15 cellular contexts compared by ENCODE assay signal in the genomic region with DNA sequence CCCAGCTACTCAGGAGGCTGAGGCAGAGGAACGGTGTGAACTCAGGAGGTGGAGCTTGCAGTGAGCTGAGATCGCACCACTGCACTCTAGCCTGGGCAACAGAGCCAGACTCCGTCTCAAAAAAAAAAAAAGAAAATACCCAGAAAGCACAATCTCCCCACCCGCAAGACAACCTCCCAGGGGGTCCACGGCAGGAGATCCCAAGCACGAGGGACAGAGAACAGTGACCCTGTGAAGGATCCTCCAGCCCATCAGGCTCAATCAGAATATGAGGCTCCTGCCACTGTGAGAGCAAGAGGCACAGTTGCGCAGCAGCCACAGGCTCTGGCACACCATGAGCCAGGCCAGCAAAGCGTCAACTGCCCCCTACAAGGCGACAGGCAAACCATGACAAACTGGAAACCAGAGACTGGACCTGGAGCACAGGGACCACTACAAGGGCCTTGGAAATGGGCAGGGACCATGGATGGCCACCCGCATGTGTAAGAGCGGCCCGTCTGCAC.
DNase-seq lines count a peak whose midpoint lies in the region; ATAC-seq, FAIRE-seq and TF ChIP-seq lines count a peak whose summit lies in the region.
"Had no signal": no experiment of that assay in that cellular context is flagged by ENCODE, and none has a peak within 500 bp of the region (broad histone marks: within the 10 kb centered on the region; RNA-seq: fewer than 3 reads in every experiment).

No MANE protein-coding gene starts in this region.

- no peaks in the 10 kb centered on the region for H3K9me3 ChIP-seq in right atrium auricular region
- no peaks in the 10 kb centered on the region for H3K9me3 ChIP-seq in kidney (ENCODE audit: control insufficient read depth in 1 of 2, low read length in 2 of 2)
- no peaks in the 10 kb centered on the region for H3K9me3 ChIP-seq in T-helper 17 cell (ENCODE audit: control insufficient read depth, low read length, poor library complexity, severe bottlenecking)
- H3K9me3 ChIP-seq in smooth muscle cell (replicated peaks; ENCODE audit: low read depth): no peaks in the 10 kb centered on the region

- 97% methylated on average over 12 of the region's 12 CpGs for WGBS in smooth muscle cell (ENCODE audit: low lambda C conversion rate)

- H3K4me2 ChIP-seq in smooth muscle cell: no peak overlapping the region

- H4K20me1 ChIP-seq in smooth muscle cell (ENCODE audit: low read depth): peaks cover 86% of the 10 kb centered on the region

- H2AFZ ChIP-seq in smooth muscle cell (ENCODE audit: low read depth): no peak overlapping the region

- H3K27ac ChIP-seq in right atrium auricular region (no peak overlapping the region), kidney (ENCODE audit: low read depth in 2 of 2, low read length in 2 of 2) (no peak overlapping the region), smooth muscle cell (ENCODE audit: low read depth) (no peak overlapping the region)

- H3K4me1 ChIP-seq in right atrium auricular region (peaks cover 0 to 44% of the 10 kb centered on the region in 2 donors), kidney (ENCODE audit: control insufficient read depth in 1 of 2, insufficient read depth in 1 of 2, low read depth in 1 of 2, low read length in 2 of 2) (peaks cover 39 to 42% of the 10 kb centered on the region in 2 donors), smooth muscle cell (ENCODE audit: low read depth) (peaks cover 7% of the 10 kb centered on the region)

- H3K4me1 Mint-ChIP-seq in T-helper 17 cell: peaks cover 27% of the 10 kb centered on the region

- peak; percentile 12 for DNase-seq in left ventricle myocardium superior
- no peak for DNase-seq in right atrium auricular region (ENCODE audit: low spot score)
- peak; percentile 21 for DNase-seq in NB4 (ENCODE audit: low read depth)
- peak; percentile 45 for DNase-seq in kidney
- no peak for DNase-seq in urothelium cell line (ENCODE audit: low spot score)
- DNase-seq in T-helper 17 cell: no peak
- no peak for DNase-seq in smooth muscle cell (lab: John Stamatoyannopoulos, UW; ENCODE audit: unreplicated experiment)
- DNase-seq: 8988T; CD4-positive, alpha-beta T cell; DMS79 treated with DMSO at 0.1 percent for 48 hours; GF-D8; NCI-H1048; SHP77 treated with DMSO at 0.1 percent for 48 hours had no signal

- no peak for TF ChIP-seq POLR2A in NB4 (IDR thresholded peaks at IDR 0.05; ENCODE audit: extremely low read depth, insufficient read length)

- ATAC-seq in left ventricle myocardium superior (no peak), T-helper 17 cell (no peak), HG02840 (IDR thresholded peaks at IDR 0.05; ENCODE audit: low FRiP score, unreplicated experiment) (no peak)

- H3F3A ChIP-seq in smooth muscle cell (ENCODE audit: low read depth): peaks cover 5% of the 10 kb centered on the region

- no peak for TF ChIP-seq CTCF in right atrium auricular region (IDR thresholded peaks at IDR 0.05)
- TF ChIP-seq CTCF in NB4 (IDR thresholded peaks at IDR 0.05; ENCODE audit: low read depth, low read length): no peak
- TF ChIP-seq CTCF in kidney (IDR thresholded peaks at IDR 0.05; ENCODE audit: borderline replicate concordance, extremely low read depth, insufficient read depth): no peak
- no peak for TF ChIP-seq CTCF in smooth muscle cell (IDR thresholded peaks at IDR 0.05; ENCODE audit: borderline replicate concordance, insufficient read depth, poor library complexity, severe bottlenecking)

- H3K36me3 Mint-ChIP-seq in T-helper 17 cell (ENCODE audit: low read depth): peaks cover 2% of the 10 kb centered on the region

- H3K79me2 ChIP-seq in smooth muscle cell (ENCODE audit: low read depth): peaks cover 32% of the 10 kb centered on the region

- no peak overlapping the region for H3K9ac ChIP-seq in kidney (ENCODE audit: low read length in 2 of 2)
- no peak overlapping the region for H3K9ac ChIP-seq in smooth muscle cell (ENCODE audit: low read depth)

- no peak overlapping the region for H3K4me3 Mint-ChIP-seq in T-helper 17 cell
- H3K4me3 Mint-ChIP-seq: CD4-positive, alpha-beta T cell had no signal

- H3K27me3 Mint-ChIP-seq in T-helper 17 cell: no peaks in the 10 kb centered on the region
- H3K27me3 Mint-ChIP-seq: CD4-positive, alpha-beta T cell had no signal

- FAIRE-seq in kidney (lab: Jason Lieb, UNC) (no peak), urothelium cell line (lab: Jason Lieb, UNC) (peak; percentile 80)
- FAIRE-seq: D721Med had no signal

- H3K4me3 ChIP-seq in right atrium auricular region: no peak overlapping the region
- H3K4me3 ChIP-seq in NB4 (ENCODE audit: low read depth, low read length): no peak overlapping the region
- H3K4me3 ChIP-seq in kidney (ENCODE audit: low read length in 2 of 2): no peak overlapping the region
- H3K4me3 ChIP-seq in smooth muscle cell: no peak overlapping the region

- H3K36me3 ChIP-seq in right atrium auricular region: no peaks in the 10 kb centered on the region
- no peaks in the 10 kb centered on the region for H3K36me3 ChIP-seq in kidney (ENCODE audit: control insufficient read depth in 1 of 2, insufficient read depth in 2 of 2, low read length in 2 of 2)
- H3K36me3 ChIP-seq in smooth muscle cell (ENCODE audit: low read depth): no peaks in the 10 kb centered on the region

- H3K27ac Mint-ChIP-seq in T-helper 17 cell: no peak overlapping the region
- H3K27ac Mint-ChIP-seq: CD4-positive, alpha-beta T cell had no signal

- intact Hi-C loops in left ventricle myocardium superior (cut with micrococcal nuclease) (no loop called here), kidney (cut with DNase I) (no loop called here)

- H3K27me3 ChIP-seq in right atrium auricular region (no peaks in the 10 kb centered on the region), smooth muscle cell (ENCODE audit: low read depth) (no peaks in the 10 kb centered on the region)

Comparison
In these comparisons a context has a peak if more than half of its experiments do, and no peak if none do; other contexts are left out.
1. DNase-seq: peak in left ventricle myocardium superior (single experiment), NB4 (single experiment) and kidney (single experiment); none in right atrium auricular region (single experiment), urothelium cell line (single experiment), T-helper 17 cell (0 of 3) and smooth muscle cell (single experiment).